Comparison of ENCODE assay signal across 14 cellular contexts in genomic region chr2:45851111-45851510, GRCh38.
"Had no signal": no experiment of that assay in that cellular context is flagged by ENCODE, and none has a peak within 500 bp of the region (broad histone marks: within the 10 kb centered on the region; RNA-seq: fewer than 3 reads in every experiment).

No MANE protein-coding gene starts in this region.

- H3K9me3 Mint-ChIP-seq: central memory CD8-positive, alpha-beta T cell; neural progenitor cell had no signal

- H3K27me3 Mint-ChIP-seq: central memory CD8-positive, alpha-beta T cell had no signal

- H3K27ac Mint-ChIP-seq: neural progenitor cell had no signal

- H3K4me2 ChIP-seq: neural progenitor cell had no signal

- H3K9me3 ChIP-seq: adrenal gland, pancreas, stomach, uterus had no signal

- H3K4me1 ChIP-seq: uterus had no signal

- H3K4me3 Mint-ChIP-seq: central memory CD8-positive, alpha-beta T cell; neural progenitor cell had no signal

- H3K9ac ChIP-seq: neural progenitor cell had no signal

- DNase-seq: activated naive CD4-positive, alpha-beta T cell treated with anti-CD3 and anti-CD28 coated beads, Interleukin-2, amount 50 U/mL, for 16 hours; activated T-cell treated with anti-CD3 and anti-CD28 coated beads for 4 hours; adrenal gland; effector memory CD4-positive, alpha-beta T cell; hippocampal formation; pancreas; stimulated activated CD4-positive, alpha-beta T cell treated with anti-CD3 and anti-CD28 coated beads, Interleukin-15, amount 100 ng/mL, for 24 hours; stimulated activated CD4-positive, alpha-beta T cell treated with anti-CD3 and anti-CD28 coated beads, Interleukin-4, amount 100 ng/mL, for 24 hours; stomach; uterus had no signal

- H3K4me3 ChIP-seq: adrenal gland, neural progenitor cell, pancreas, stomach, uterus had no signal

- H3K36me3 ChIP-seq: adrenal gland, neural progenitor cell, pancreas, uterus had no signal

- H3K27me3 ChIP-seq: adrenal gland, neural progenitor cell, pancreas, stomach, uterus had no signal

- H3K27ac ChIP-seq: adrenal gland, epithelial cell of prostate, neural progenitor cell, pancreas, uterus, VCaP had no signal

- H2AFZ ChIP-seq: neural progenitor cell had no signal
